In the genomic region with DNA sequence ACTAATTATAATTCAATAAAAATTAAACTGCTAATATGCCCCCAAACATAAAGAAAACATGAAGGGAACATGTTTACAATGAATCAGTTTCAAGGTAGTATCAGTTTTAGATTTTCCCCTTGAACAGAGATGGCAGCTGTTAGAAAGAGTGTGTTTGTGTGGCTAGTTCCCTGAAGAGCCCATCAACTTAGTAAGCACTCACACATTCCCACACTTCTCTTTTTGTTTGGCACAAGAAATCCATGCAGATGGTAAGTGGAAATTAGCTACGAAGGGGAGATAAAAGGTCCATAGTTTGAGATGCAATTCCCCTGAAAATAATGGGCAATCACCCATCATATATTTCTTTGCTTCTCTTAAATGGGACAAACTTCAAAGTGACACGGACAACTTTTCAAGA, we compare ENCODE assay signal across 19 cellular contexts.
DNase-seq lines count a peak whose midpoint lies in the region; ATAC-seq and TF ChIP-seq lines count a peak whose summit lies in the region.
"Had no signal": no experiment of that assay in that cellular context is flagged by ENCODE, and none has a peak within 500 bp of the region (broad histone marks: within the 10 kb centered on the region; RNA-seq: fewer than 3 reads in every experiment).

No MANE protein-coding gene starts in this region.

- H2BK12ac ChIP-seq in mesenchymal stem cell (ENCODE audit: low read length in 2 of 2): peak overlapping the region; percentile 23 to 82

- DNase-seq in DMS79 treated with DMSO at 0.1 percent for 48 hours (lab: John Stamatoyannopoulos, UW) (peak; percentile 34), DMS79 (lab: John Stamatoyannopoulos, UW) (no peak), LHCN-M2 (ENCODE audit: low read depth) (peak; percentile 69), mesenchymal stem cell (peak; percentile 23), osteocyte (ENCODE audit: extremely low spot score, unreplicated experiment) (no peak), NOMO-1 treated with dmso at 0.1 percent for 144 hours (lab: John Stamatoyannopoulos, UW; ENCODE audit: unreplicated experiment) (no peak), lower leg skin (ENCODE audit: low spot score in 2 of 2) (no peak)
- DNase-seq in activated naive CD4-positive, alpha-beta T cell treated with anti-CD3 and anti-CD28 coated beads, Interleukin-2, amount 50 U/mL, for 72 hours (ENCODE audit: low spot score in 2 of 2): no peak
- DNase-seq: Calu3; CD4-positive, alpha-beta memory T cell; DND-41; H7; HFFc6; NCI-H1092 treated with DMSO at 0.1 percent for 48 hours; NCI-H2029 treated with DMSO at 0.1 percent for 48 hours; NCI-H226 had no signal

- no peak overlapping the region for H3K27ac ChIP-seq in mesenchymal stem cell (ENCODE audit: low read length, poor library complexity, severe bottlenecking)
- H3K27ac ChIP-seq: 22Rv1, HL-60 had no signal

- H3K4me3 Mint-ChIP-seq in osteocyte (ENCODE audit: unreplicated experiment): no peak overlapping the region
- H3K4me3 Mint-ChIP-seq: B cell; CD4-positive, alpha-beta memory T cell; HFFc6 had no signal

- H3K27me3 Mint-ChIP-seq in osteocyte (ENCODE audit: unreplicated experiment): no peaks in the 10 kb centered on the region

- H2AK5ac ChIP-seq in mesenchymal stem cell (ENCODE audit: low read length, severe bottlenecking): no peak overlapping the region

- no peak for TF ChIP-seq CTCF in osteocyte (IDR thresholded peaks at IDR 0.05)
- no peak for TF ChIP-seq CTCF in lower leg skin (IDR thresholded peaks at IDR 0.05)

- peak overlapping the region; percentile 87 for H4K8ac ChIP-seq in mesenchymal stem cell (ENCODE audit: low read length)

- H3K4me3 ChIP-seq in mesenchymal stem cell (ENCODE audit: insufficient read depth in 1 of 2, low read depth in 1 of 2, low read length in 2 of 2) (no peak overlapping the region), lower leg skin (ENCODE audit: low read depth, poor library complexity, severe bottlenecking) (no peak overlapping the region)

- H3K36me3 Mint-ChIP-seq in osteocyte (ENCODE audit: unreplicated experiment): no peaks in the 10 kb centered on the region
- no peaks in the 10 kb centered on the region for H3K36me3 Mint-ChIP-seq in activated naive CD4-positive, alpha-beta T cell treated with anti-CD3 and anti-CD28 coated beads, Interleukin-2, amount 50 U/mL, for 72 hours
- H3K36me3 Mint-ChIP-seq: CD4-positive, alpha-beta memory T cell had no signal

- H3K14ac ChIP-seq in mesenchymal stem cell (ENCODE audit: low read length in 2 of 2): no peak overlapping the region

- intact Hi-C loops in lower leg skin (cut with DNase I; ENCODE audit: low total_unique reads): no loop called here

- H3K27me3 ChIP-seq in mesenchymal stem cell (ENCODE audit: control insufficient read depth in 1 of 2, insufficient read depth in 1 of 2, low read length in 2 of 2): no peaks in the 10 kb centered on the region

- H2BK120ac ChIP-seq in mesenchymal stem cell (ENCODE audit: low read depth, low read length): peak overlapping the region; percentile 94

- H3K36me3 ChIP-seq in mesenchymal stem cell (ENCODE audit: control insufficient read depth in 1 of 2, insufficient read depth in 2 of 2, low read depth in 1 of 2, low read length in 2 of 2): no peaks in the 10 kb centered on the region

- H4K91ac ChIP-seq in mesenchymal stem cell (ENCODE audit: low read length): no peak overlapping the region

- no peak for TF ChIP-seq POLR2A in lower leg skin (IDR thresholded peaks at IDR 0.05)

- peaks cover 3% of the 10 kb centered on the region for H3K4me1 ChIP-seq in mesenchymal stem cell (ENCODE audit: control insufficient read depth, insufficient read depth, low read depth, low read length)

- peak overlapping the region; percentile 62 to 88 for H3K18ac ChIP-seq in mesenchymal stem cell (ENCODE audit: low read depth in 1 of 2, low read length in 2 of 2)

- H3K4me2 ChIP-seq in mesenchymal stem cell (ENCODE audit: low read length, poor library complexity, severe bottlenecking): no peak overlapping the region

- peak overlapping the region; percentile 61 to 91 for H3K4ac ChIP-seq in mesenchymal stem cell (ENCODE audit: low read depth in 1 of 2, low read length in 2 of 2)

- no peaks in the 10 kb centered on the region for H3K9me3 Mint-ChIP-seq in osteocyte (ENCODE audit: unreplicated experiment)
- H3K9me3 Mint-ChIP-seq in activated naive CD4-positive, alpha-beta T cell treated with anti-CD3 and anti-CD28 coated beads, Interleukin-2, amount 50 U/mL, for 72 hours: no peaks in the 10 kb centered on the region
- H3K9me3 Mint-ChIP-seq: CD4-positive, alpha-beta memory T cell had no signal

- no peaks in the 10 kb centered on the region for H3K9me3 ChIP-seq in mesenchymal stem cell (ENCODE audit: control insufficient read depth, low read length)

- H3K27ac Mint-ChIP-seq in osteocyte (ENCODE audit: unreplicated experiment): peak overlapping the region; percentile 70
- H3K27ac Mint-ChIP-seq in activated naive CD4-positive, alpha-beta T cell treated with anti-CD3 and anti-CD28 coated beads, Interleukin-2, amount 50 U/mL, for 72 hours: no peak overlapping the region
- H3K27ac Mint-ChIP-seq: B cell; CD4-positive, alpha-beta memory T cell; HFFc6 had no signal

- H3K23ac ChIP-seq in mesenchymal stem cell (ENCODE audit: low read length in 2 of 2): no peak overlapping the region

- WGBS in mesenchymal stem cell: 68% methylated on average over 2 of the region's 2 CpGs
- WGBS in lower leg skin, 2 donors: 32 to 39% methylated on average over 2 of the region's 2 CpGs

- no peak overlapping the region for H2BK5ac ChIP-seq in mesenchymal stem cell (ENCODE audit: low read depth, low read length, poor library complexity, severe bottlenecking)

- no peak overlapping the region for H3K9ac ChIP-seq in mesenchymal stem cell (ENCODE audit: low read length)

- no peaks in the 10 kb centered on the region for H3K79me1 ChIP-seq in mesenchymal stem cell (replicated peaks; ENCODE audit: low read length, poor library complexity, severe bottlenecking)

- H3K4me1 Mint-ChIP-seq in osteocyte (ENCODE audit: unreplicated experiment): peaks cover 15% of the 10 kb centered on the region
- H3K4me1 Mint-ChIP-seq: B cell; CD4-positive, alpha-beta memory T cell had no signal

- peak overlapping the region; percentile 77 for H2BK15ac ChIP-seq in mesenchymal stem cell (ENCODE audit: low read depth, poor library complexity, severe bottlenecking)

- ATAC-seq in activated naive CD4-positive, alpha-beta T cell treated with anti-CD3 and anti-CD28 coated beads, Interleukin-2, amount 50 U/mL, for 72 hours: no peak

- no peak overlapping the region for H2AFZ ChIP-seq in mesenchymal stem cell (ENCODE audit: low read depth, low read length)

Comparison
In these comparisons a context has a peak if more than half of its experiments do, and no peak if none do; other contexts are left out.
1. DNase-seq: peak in DMS79 treated with DMSO at 0.1 percent for 48 hours (single experiment), LHCN-M2 (single experiment) and mesenchymal stem cell (single experiment); none in DMS79 (single experiment), osteocyte (single experiment), NOMO-1 treated with dmso at 0.1 percent for 144 hours (single experiment), activated naive CD4-positive, alpha-beta T cell treated with anti-CD3 and anti-CD28 coated beads, Interleukin-2, amount 50 U/mL, for 72 hours (0 of 2) and lower leg skin (0 of 2).